ENCODE assay signal across 10 cellular contexts in genomic region chr6:73252703-73253102, GRCh38. TPM values are rescaled to one million over a fixed set of nuclear protein-coding genes. Genes with fewer than 3 reads are reported as not detected.
"Had no signal": no experiment of that assay in that cellular context is flagged by ENCODE, and none has a peak within 500 bp of the region (broad histone marks: within the 10 kb centered on the region; RNA-seq: fewer than 3 reads in every experiment).

No MANE protein-coding gene starts in this region.

- FAIRE-seq: HepG2, HTR-8/SVneo had no signal

- H3K4me2 ChIP-seq: KMS-11 had no signal

- ATAC-seq: HepG2 had no signal

- H3K9ac ChIP-seq: KMS-11 had no signal

- DNase-seq: IMR-90, KBM-7, KG1 had no signal

- H3K27ac ChIP-seq: HL-60, KMS-11 had no signal

RNA-seq across cellular contexts. Expression of gene KHDC1, which starts 10.3 kb away (rescaled TPM):
- total RNA-seq: HepG2, HT-29 had no signal
- polyA plus RNA-seq: HepG2 had no signal

RNA-seq across cellular contexts. Expression of gene KHDC1L, which starts 27.4 kb away (rescaled TPM):
- total RNA-seq: HepG2, HT-29, HT1080 had no signal
- polyA plus RNA-seq: HepG2, IgD-negative memory B cell had no signal
